ENCODE assay signal across 8 cellular contexts in genomic region chr9:77648458-77649108, GRCh38. TPM values are rescaled to one million over a fixed set of nuclear protein-coding genes. Genes with fewer than 3 reads are reported as not detected.
DNase-seq lines count a peak whose midpoint lies in the region; ATAC-seq, FAIRE-seq and TF ChIP-seq lines count a peak whose summit lies in the region.

No MANE protein-coding gene starts in this region.

- peak overlapping the region; percentile 0 for H2AFZ ChIP-seq in HepG2 (ENCODE audit: low read length)

- CTCF ChIA-PET in Caco-2 (lab: Charles Lee): no interaction called here
- CTCF ChIA-PET in HepG2 (lab: Yijun Ruan, JAX; ENCODE audit: low intra/inter-chr PET ratio, low total read pairs): interaction anchor here (1.2 to 1.7 kb wide), 2 partner anchors 191 to 215 kb away, joined by 3 to 4 read pairs; no protein-coding TSS in a partner anchor

- no peak overlapping the region for H3K27ac Mint-ChIP-seq in Caco-2 (ENCODE audit: unreplicated experiment)

- H3K4me3 Mint-ChIP-seq in Caco-2 (ENCODE audit: unreplicated experiment): peak overlapping the region; percentile 43

- no peak for TF ChIP-seq CTCF in Caco-2 (IDR thresholded peaks at IDR 0.05; ENCODE audit: insufficient read depth in 1 of 2, low read depth in 1 of 2, low read length in 1 of 2, severe bottlenecking in 1 of 2, unreplicated experiment in 1 of 2)
- no peak for TF ChIP-seq CTCF in coronary artery (IDR thresholded peaks at IDR 0.05)
- no peak for TF ChIP-seq CTCF in HepG2 (CRISPR knock-in tag; IDR thresholded peaks at IDR 0.05)

- H3K4me1 ChIP-seq in Caco-2 (no peaks in the 10 kb centered on the region), HepG2 (ENCODE audit: insufficient read depth, low read length) (no peaks in the 10 kb centered on the region)

- ATAC-seq in HepG2 (peak; percentile 79), GM19328 (IDR thresholded peaks at IDR 0.05; ENCODE audit: unreplicated experiment) (no peak)

- no peak for TF ChIP-seq POLR2A in HepG2 (IDR thresholded peaks at IDR 0.05; ENCODE audit: insufficient read depth in 1 of 2, low read depth in 2 of 2, low read length in 2 of 2)

- H3K4me1 Mint-ChIP-seq in Caco-2 (ENCODE audit: low read depth, unreplicated experiment): no peaks in the 10 kb centered on the region

- H3K27ac ChIP-seq in coronary artery: peak overlapping the region in 1 of 2 donors; percentile 35
- no peak overlapping the region for H3K27ac ChIP-seq in HepG2 (ENCODE audit: extremely low read length, insufficient read depth, low read length)
- no peak overlapping the region for H3K27ac ChIP-seq in substantia nigra (ENCODE audit: low read depth, low read length, poor library complexity, severe bottlenecking)

- in situ Hi-C loops in HepG2 (cut with HindIII; ENCODE audit: extremely low pct_ligation_motif_present, low pct_unique_long_range_greater_than_20kb): no loop called here

- H3K27me3 ChIP-seq in Caco-2 (replicated peaks; ENCODE audit: control insufficient read depth, insufficient read depth, low read length) (no peaks in the 10 kb centered on the region), HepG2 (ENCODE audit: control insufficient read depth in 1 of 2, insufficient read depth in 2 of 2, low read length in 2 of 2) (peaks cover 0 to 24% of the 10 kb centered on the region in 2 experiments; a peak in 3 of 5 replicates)

- no peak overlapping the region for H3K9ac ChIP-seq in HepG2 (ENCODE audit: insufficient read depth, low read depth, low read length)

- peak overlapping the region; percentile 19 for H3K4me3 ChIP-seq in Caco-2 (ENCODE audit: low read depth, low read length)
- peak overlapping the region; percentile 81 for H3K4me3 ChIP-seq in coronary artery
- H3K4me3 ChIP-seq in HepG2 (replicated peaks in 1 of 3; ENCODE audit: insufficient read depth in 1 of 3, low read depth in 2 of 3, low read length in 3 of 3): peak overlapping the region; percentile 40 to 67 (median 50); a peak in 5 of 6 replicates

- no peaks in the 10 kb centered on the region for H3K9me3 Mint-ChIP-seq in Caco-2 (ENCODE audit: unreplicated experiment)

- no peak for FAIRE-seq in HepG2 (lab: Jason Lieb, UNC)

- peak; percentile 14 to 29 for DNase-seq in Caco-2
- peak; percentile 1 for DNase-seq in NCI-H2107 (lab: John Stamatoyannopoulos, UW)
- no peak for DNase-seq in coronary artery (ENCODE audit: low spot score)
- no peak for DNase-seq in HepG2 (ENCODE audit: low spot score)
- peak in 33 of 49 donors; percentile 8 to 56 (median 27) for DNase-seq in substantia nigra (lab: John Stamatoyannopoulos, UW)
- DNase-seq in mesenteric fat pad (ENCODE audit: low spot score): no peak
- no peak for DNase-seq in superior temporal gyrus (ENCODE audit: extremely low spot score)

- TF ChIP-seq RAD21 in HepG2 (CRISPR knock-in tag; IDR thresholded peaks at IDR 0.05): no peak

- no peaks in the 10 kb centered on the region for H3K36me3 Mint-ChIP-seq in Caco-2 (ENCODE audit: insufficient read depth, unreplicated experiment)

- POLR2A ChIA-PET in Caco-2 (lab: Charles Lee): no interaction called here
- POLR2A ChIA-PET in HepG2 (lab: Yijun Ruan, JAX): no interaction called here

- H4K20me1 ChIP-seq in HepG2 (ENCODE audit: insufficient read depth, low read length): no peaks in the 10 kb centered on the region

- BruUV-seq in Caco-2 (replicated peaks; lab: Mats Ljungman, UMichigan) (no TSS peak), HepG2 (replicated peaks; lab: Mats Ljungman, UMichigan) (no TSS peak)

- TF ChIP-seq EP300 in HepG2 (IDR thresholded peaks at IDR 0.05; ENCODE audit: low read depth in 2 of 2, low read length in 2 of 2) (no peak), HepG2 (CRISPR knock-in tag; IDR thresholded peaks at IDR 0.05; ENCODE audit: borderline replicate concordance) (no peak)

- H3K36me3 ChIP-seq in Caco-2 (ENCODE audit: control insufficient read depth, insufficient read depth, low read length) (no peaks in the 10 kb centered on the region), HepG2 (replicated peaks in 1 of 2; ENCODE audit: control insufficient read depth in 1 of 2, insufficient read depth in 2 of 2, low read length in 2 of 2) (no peaks in the 10 kb centered on the region)

- WGBS in HepG2 (ENCODE audit: low lambda C conversion rate): 39% methylated on average over 26 of the region's 37 CpGs

- intact Hi-C loops in Caco-2 (cut with micrococcal nuclease; ENCODE audit: unreplicated experiment) (loop anchor here (10.0 kb wide), 1 partner anchor 194 kb away; no protein-coding TSS in a partner anchor), HepG2 (cut with micrococcal nuclease; ENCODE audit: unreplicated experiment) (no loop called here)

- H3K79me2 ChIP-seq in HepG2 (ENCODE audit: insufficient read depth, low read length): no peaks in the 10 kb centered on the region

- H3K4me2 ChIP-seq in HepG2 (ENCODE audit: low read depth, low read length): peak overlapping the region; percentile 70

- H3K9me3 ChIP-seq in Caco-2: no peaks in the 10 kb centered on the region
- H3K9me3 ChIP-seq in HepG2 (ENCODE audit: low read length): no peaks in the 10 kb centered on the region

- H3K27me3 Mint-ChIP-seq in Caco-2 (ENCODE audit: insufficient read depth, unreplicated experiment): no peaks in the 10 kb centered on the region

TF ChIP-seq in HepG2, 621 proteins besides CTCF, POLR2A, EP300 and RAD21:
- TF ChIP-seq, protein P1, sequence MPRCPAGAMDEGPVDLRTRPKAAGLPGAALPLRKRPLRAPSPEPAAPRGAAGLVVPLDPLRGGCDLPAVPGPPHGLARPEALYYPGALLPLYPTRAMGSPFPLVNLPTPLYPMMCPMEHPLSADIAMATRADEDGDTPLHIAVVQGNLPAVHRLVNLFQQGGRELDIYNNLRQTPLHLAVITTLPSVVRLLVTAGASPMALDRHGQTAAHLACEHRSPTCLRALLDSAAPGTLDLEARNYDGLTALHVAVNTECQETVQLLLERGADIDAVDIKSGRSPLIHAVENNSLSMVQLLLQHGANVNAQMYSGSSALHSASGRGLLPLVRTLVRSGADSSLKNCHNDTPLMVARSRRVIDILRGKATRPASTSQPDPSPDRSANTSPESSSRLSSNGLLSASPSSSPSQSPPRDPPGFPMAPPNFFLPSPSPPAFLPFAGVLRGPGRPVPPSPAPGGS (CRISPR knock-in tag; IDR thresholded peaks at IDR 0.05): 0 out of 2 replicates have a peak, but pooled peaks have one; percentile 19
- peak; percentile 32 for TF ChIP-seq STAG1 (CRISPR knock-in tag; IDR thresholded peaks at IDR 0.05)
- TF ChIP-seq RBFOX2 (IDR thresholded peaks at IDR 0.05; ENCODE audit: low read depth, low read length): no peak

RNA-seq across cellular contexts. Expression of gene GNA14, which starts 0.5 kb away (rescaled TPM):
- total RNA-seq in Caco-2 (2022) (not detected in 2 replicates), HepG2 (2016; rRNA removed; fragmentation: Illumina TruSeq; extraction: Trizol) (not detected in 2 replicates), mesenteric fat pad (4.8 TPM)
- not detected in 2 replicates for total RNA-seq in HepG2 (2016; cell fraction: cytosol; rRNA removed; fragmentation: Illumina TruSeq; extraction: Trizol; ENCODE audit: low read depth)
- not detected in 2 replicates for total RNA-seq in HepG2 (2016; cell fraction: insoluble cytoplasmic fraction; rRNA removed; fragmentation: Illumina TruSeq; extraction: Trizol)
- not detected in 2 replicates for total RNA-seq in HepG2 (2016; cell fraction: membrane; rRNA removed; fragmentation: Illumina TruSeq; extraction: Trizol)
- not detected in 2 replicates for total RNA-seq in HepG2 (2016; cell fraction: nucleus; rRNA removed; fragmentation: Illumina TruSeq; extraction: Trizol)
- not detected in 2 replicates for polyA plus RNA-seq in HepG2 (2011; rRNA removed)
- polyA plus RNA-seq in HepG2 (2011; cell fraction: cytosol; rRNA removed): 0.04 and 0.09 TPM in 2 replicates
- polyA plus RNA-seq in HepG2 (2011; cell fraction: nucleus; rRNA removed): 0.06 and 0.09 TPM in 2 replicates
- polyA plus RNA-seq in HepG2 (2012): not detected in 2 replicates
- polyA plus RNA-seq in HepG2 (2016; cell fraction: cytosol; fragmentation: Illumina TruSeq; extraction: Trizol; ENCODE audit: low read depth): not detected in 2 replicates
- polyA plus RNA-seq in HepG2 (2016; cell fraction: insoluble cytoplasmic fraction; fragmentation: Illumina TruSeq; extraction: Trizol; ENCODE audit: low read depth): 0.09 TPM in 1 of 2 replicates, not detected in the other
- polyA plus RNA-seq in HepG2 (2016; cell fraction: membrane; fragmentation: Illumina TruSeq; extraction: Trizol; ENCODE audit: low read depth): not detected in 2 replicates
- not detected in 2 replicates for polyA plus RNA-seq in HepG2 (2016; cell fraction: nucleus; fragmentation: Illumina TruSeq; extraction: Trizol; ENCODE audit: insufficient read depth, low read depth)
- not detected in 2 replicates for polyA minus RNA-seq in HepG2 (2011; rRNA and poly(A)+ RNA removed; ENCODE audit: low replicate concordance)
- polyA minus RNA-seq in HepG2 (2011; cell fraction: cytosol; rRNA and poly(A)+ RNA removed): not detected in 2 replicates
- polyA minus RNA-seq in HepG2 (2011; cell fraction: nucleus; rRNA and poly(A)+ RNA removed): not detected in 2 replicates

Comparison
In these comparisons a context has a peak if more than half of its experiments do, and no peak if none do; other contexts are left out.
1. DNase-seq: peak in Caco-2 (2 of 2), NCI-H2107 (single experiment) and substantia nigra (33 of 49); none in coronary artery (single experiment), HepG2 (single experiment), mesenteric fat pad (single experiment) and superior temporal gyrus (single experiment).
2. H3K4me3 ChIP-seq: peak in every context shown above with its lines; median percentile 81 in coronary artery; 50 in HepG2; 19 in Caco-2.